ENCODE assay signal across 8 cellular contexts in the genomic region with DNA sequence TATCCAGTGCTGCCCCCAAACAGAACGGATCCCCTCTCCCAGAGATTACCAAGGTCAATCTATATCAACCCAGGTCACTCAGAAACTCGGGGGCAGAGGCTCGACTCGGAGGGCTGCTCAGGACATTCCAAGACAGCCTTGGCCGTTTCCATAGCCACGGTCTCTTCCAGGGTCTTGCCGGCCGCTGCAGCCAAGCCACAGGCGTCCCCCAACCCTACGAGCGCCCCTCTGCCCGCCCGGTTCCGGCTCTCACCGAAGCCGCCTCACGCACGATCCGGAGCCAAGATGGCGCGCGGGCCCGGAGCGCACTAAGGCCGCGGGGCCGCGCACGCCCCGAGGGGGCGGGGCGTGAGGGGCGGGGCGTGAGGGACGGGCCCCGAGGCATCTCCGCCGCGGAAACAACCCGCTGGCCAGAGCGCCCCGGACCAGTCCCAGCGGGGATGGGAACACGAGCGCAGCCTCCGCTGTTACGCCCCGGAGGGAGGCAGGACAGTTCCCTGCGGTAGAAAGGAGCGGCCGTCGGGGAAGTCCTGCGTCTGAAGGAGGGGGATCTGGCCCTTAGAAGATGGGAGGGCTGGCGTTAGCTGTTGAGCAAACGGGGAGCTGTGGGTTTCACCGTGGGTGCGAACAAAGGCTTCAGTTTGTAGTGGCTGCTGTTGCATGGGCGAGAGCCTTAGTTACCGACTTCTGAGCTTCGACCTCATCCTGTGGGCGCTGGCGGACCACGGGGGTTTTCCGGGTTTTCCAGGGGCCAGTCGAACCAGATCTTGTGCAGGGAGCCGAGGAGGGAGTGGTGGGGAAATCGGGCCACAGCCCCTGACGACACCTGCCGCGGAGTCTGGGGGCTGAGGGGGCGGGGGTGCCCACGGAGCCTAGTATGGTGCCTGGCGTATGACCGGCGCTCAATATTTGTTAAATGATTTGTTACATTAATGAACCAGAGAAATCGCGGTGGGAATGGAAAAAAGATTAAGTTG. TPM values are rescaled to one million over a fixed set of nuclear protein-coding genes. Genes with fewer than 3 reads are reported as not detected.
DNase-seq lines count a peak whose midpoint lies in the region; ATAC-seq, FAIRE-seq and TF ChIP-seq lines count a peak whose summit lies in the region.

Gene RPP25L, minus strand, starts transcription at position 287 of the 977 bp plus-strand sequence. CDS start 801 bp downstream, outside the sequence.

- CTCF ChIA-PET in WTC11 (lab: Charles Lee): interaction anchor here (0.5 to 3.6 kb wide), 18 partner anchors 8 to 1552 kb away, joined by 3 to 19 read pairs (median 4); partner anchors contain the start of genes DCTN3 and SIGMAR1

- DNase-seq in NK-92 treated with Interleukin-12 subunit alpha and Interleukin-12 subunit beta, amount 100 ng/mL, for 24 hours (lab: John Stamatoyannopoulos, UW): peak; percentile 69
- DNase-seq in NK-92 (lab: John Stamatoyannopoulos, UW; ENCODE audit: unreplicated experiment): no peak
- peak; percentile 35 for DNase-seq in NCI-H2029 treated with DMSO at 0.1 percent for 48 hours (lab: John Stamatoyannopoulos, UW)
- DNase-seq in WTC11 (ENCODE audit: low spot score): peak; percentile 83
- peak; percentile 54 for DNase-seq in bronchial epithelial cell (ENCODE audit: low read depth)
- peak; percentile 86 for DNase-seq in inferior parietal cortex (ENCODE audit: extremely low spot score)
- DNase-seq in spleen: peak; percentile 94

- TF ChIP-seq POLR2A in spleen (IDR thresholded peaks at IDR 0.05): peak in 2 of 3 donors; percentile 55 to 71

- no peaks in the 10 kb centered on the region for H3K36me3 Mint-ChIP-seq in WTC11

- POLR2A ChIA-PET in WTC11 (lab: Charles Lee): interaction anchor here (1.0 kb wide), 1 partner anchor 26 kb away, joined by 3 read pairs; the partner anchor contains the start of gene SIGMAR1

- no peaks in the 10 kb centered on the region for H3K9me3 ChIP-seq in spleen

- peak within 1 kb of the TSS; percentile 80 to 90 (median 87) for H3K27ac ChIP-seq in spleen

- H3K4me1 Mint-ChIP-seq in WTC11: peaks cover 20% of the 10 kb centered on the region

- peak; percentile 73 for ATAC-seq in HG02884 (IDR thresholded peaks at IDR 0.05; ENCODE audit: unreplicated experiment)
- ATAC-seq in WTC11: peak; percentile 86

- H3K27me3 ChIP-seq in bronchial epithelial cell (ENCODE audit: control insufficient read depth, insufficient read depth, low read length) (no peaks in the 10 kb centered on the region), spleen (replicated peaks in 1 of 7) (no peaks in the 10 kb centered on the region)

- FAIRE-seq in bronchial epithelial cell (lab: Jason Lieb, UNC): no peak

- H3K4me1 ChIP-seq in spleen: peaks cover 3 to 34% (median 26%) of the 10 kb centered on the region in 6 donors

- H3K4me3 Mint-ChIP-seq in WTC11: peak within 1 kb of the TSS; percentile 82

- no peak for TF ChIP-seq CTCF in WTC11 (IDR thresholded peaks at IDR 0.05)
- TF ChIP-seq CTCF in bronchial epithelial cell (IDR thresholded peaks at IDR 0.05; ENCODE audit: insufficient read depth, low read length, severe bottlenecking): no peak
- no peak for TF ChIP-seq CTCF in spleen (IDR thresholded peaks at IDR 0.05 in 8 of 11, conservative IDR thresholded peaks at IDR 0.05 in 3 of 11)

- intact Hi-C loops in spleen (cut with DNase I; ENCODE audit: low total_unique reads): loop anchor here (5.0 kb wide), 1 partner anchor 155 kb away; the partner anchor contains the start of genes DNAI1 and FAM219A

- 1% methylated on average over 44 to 77 of the region's 77 CpGs for whole genome bisulfite sequencing in spleen, 5 donors

- peak within 1 kb of the TSS; percentile 82 for H3K27ac Mint-ChIP-seq in WTC11

- no peaks in the 10 kb centered on the region for H3K9me3 Mint-ChIP-seq in WTC11

- peaks cover 11% of the 10 kb centered on the region for H3K27me3 Mint-ChIP-seq in WTC11 (ENCODE audit: low read depth)

- peak within 1 kb of the TSS; percentile 83 for H3K4me3 ChIP-seq in bronchial epithelial cell (ENCODE audit: low read depth, low read length)
- peak within 1 kb of the TSS; percentile 49 to 81 (median 56) for H3K4me3 ChIP-seq in spleen

- H3K36me3 ChIP-seq in bronchial epithelial cell (ENCODE audit: control insufficient read depth, insufficient read depth, low read length) (peaks cover 6% of the 10 kb centered on the region), spleen (peaks cover 0 to 38% (median 30%) of the 10 kb centered on the region in 6 donors)

TF ChIP-seq in WTC11, 78 proteins besides CTCF, POLR2A, EP300 and RAD21 (continues in another document):
- TF ChIP-seq ETV6 (CRISPR knock-in tag; IDR thresholded peaks at IDR 0.05) (peak; percentile 34), GTF2I (CRISPR knock-in tag; conservative IDR thresholded peaks at IDR 0.05) (no peak), ZMAT4 (CRISPR knock-in tag; IDR thresholded peaks at IDR 0.05) (no peak), NR3C1 (CRISPR knock-in tag; conservative IDR thresholded peaks at IDR 0.05; ENCODE audit: low read depth) (no peak), NR1H2 (CRISPR knock-in tag; IDR thresholded peaks at IDR 0.05) (no peak), KAT7 (CRISPR knock-in tag; IDR thresholded peaks at IDR 0.05; ENCODE audit: borderline replicate concordance) (0 out of 2 replicates have a peak, but pooled peaks have one; percentile 55), ELF4 (CRISPR knock-in tag; IDR thresholded peaks at IDR 0.05; ENCODE audit: low read depth) (no peak), NFYB (CRISPR knock-in tag; conservative IDR thresholded peaks at IDR 0.05; ENCODE audit: low read depth) (no peak), FOXP4 (CRISPR knock-in tag; IDR thresholded peaks at IDR 0.05) (0 out of 2 replicates have a peak, but pooled peaks have one; percentile 47), JAZF1 (CRISPR knock-in tag; IDR thresholded peaks at IDR 0.05) (no peak), PRRX2 (CRISPR knock-in tag; IDR thresholded peaks at IDR 0.05) (no peak), CREM (CRISPR knock-in tag; IDR thresholded peaks at IDR 0.05) (0 out of 2 replicates have a peak, but pooled peaks have one; percentile 23), SMAD4 (CRISPR knock-in tag; IDR thresholded peaks at IDR 0.05) (no peak), ZNF423 (CRISPR knock-in tag; IDR thresholded peaks at IDR 0.05) (no peak), TEAD4 (CRISPR knock-in tag; IDR thresholded peaks at IDR 0.05) (no peak), NFATC4 (CRISPR knock-in tag; IDR thresholded peaks at IDR 0.05) (no peak)
- TF ChIP-seq, protein P1, sequence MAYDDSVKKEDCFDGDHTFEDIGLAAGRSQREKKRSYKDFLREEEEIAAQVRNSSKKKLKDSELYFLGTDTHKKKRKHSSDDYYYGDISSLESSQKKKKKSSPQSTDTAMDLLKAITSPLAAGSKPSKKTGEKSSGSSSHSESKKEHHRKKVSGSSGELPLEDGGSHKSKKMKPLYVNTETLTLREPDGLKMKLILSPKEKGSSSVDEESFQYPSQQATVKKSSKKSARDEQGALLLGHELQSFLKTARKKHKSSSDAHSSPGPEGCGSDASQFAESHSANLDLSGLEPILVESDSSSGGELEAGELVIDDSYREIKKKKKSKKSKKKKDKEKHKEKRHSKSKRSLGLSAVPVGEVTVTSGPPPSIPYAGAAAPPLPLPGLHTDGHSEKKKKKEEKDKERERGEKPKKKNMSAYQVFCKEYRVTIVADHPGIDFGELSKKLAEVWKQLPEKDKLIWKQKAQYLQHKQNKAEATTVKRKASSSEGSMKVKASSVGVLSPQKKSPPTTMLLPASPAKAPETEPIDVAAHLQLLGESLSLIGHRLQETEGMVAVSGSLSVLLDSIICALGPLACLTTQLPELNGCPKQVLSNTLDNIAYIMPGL (CRISPR knock-in tag; IDR thresholded peaks at IDR 0.05): peak; percentile 85; the same call in 1 of the 2 replicates
- TF ChIP-seq, protein P2, sequence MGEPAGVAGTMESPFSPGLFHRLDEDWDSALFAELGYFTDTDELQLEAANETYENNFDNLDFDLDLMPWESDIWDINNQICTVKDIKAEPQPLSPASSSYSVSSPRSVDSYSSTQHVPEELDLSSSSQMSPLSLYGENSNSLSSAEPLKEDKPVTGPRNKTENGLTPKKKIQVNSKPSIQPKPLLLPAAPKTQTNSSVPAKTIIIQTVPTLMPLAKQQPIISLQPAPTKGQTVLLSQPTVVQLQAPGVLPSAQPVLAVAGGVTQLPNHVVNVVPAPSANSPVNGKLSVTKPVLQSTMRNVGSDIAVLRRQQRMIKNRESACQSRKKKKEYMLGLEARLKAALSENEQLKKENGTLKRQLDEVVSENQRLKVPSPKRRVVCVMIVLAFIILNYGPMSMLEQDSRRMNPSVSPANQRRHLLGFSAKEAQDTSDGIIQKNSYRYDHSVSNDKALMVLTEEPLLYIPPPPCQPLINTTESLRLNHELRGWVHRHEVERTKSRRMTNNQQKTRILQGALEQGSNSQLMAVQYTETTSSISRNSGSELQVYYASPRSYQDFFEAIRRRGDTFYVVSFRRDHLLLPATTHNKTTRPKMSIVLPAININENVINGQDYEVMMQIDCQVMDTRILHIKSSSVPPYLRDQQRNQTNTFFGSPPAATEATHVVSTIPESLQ (CRISPR knock-in tag; IDR thresholded peaks at IDR 0.05): no peak

RNA-seq across cellular contexts. Expression of gene RPP25L, which starts in this region (rescaled TPM):
- total RNA-seq in WTC11 (2021): 24.5 to 35.9 TPM (median 31.4 TPM) in 3 replicates
- 45.8 and 49.3 TPM in 2 replicates for total RNA-seq in bronchial epithelial cell
- 10 to 100 TPM; 16.8 to 36.1 (median 21.5) TPM for total RNA-seq in spleen
- polyA plus RNA-seq in spleen: 10 to 100 TPM; 32.5 to 54.1 (median 46.7) TPM
